Comparison of ENCODE assay signal across 8 cellular contexts in the genomic region with DNA sequence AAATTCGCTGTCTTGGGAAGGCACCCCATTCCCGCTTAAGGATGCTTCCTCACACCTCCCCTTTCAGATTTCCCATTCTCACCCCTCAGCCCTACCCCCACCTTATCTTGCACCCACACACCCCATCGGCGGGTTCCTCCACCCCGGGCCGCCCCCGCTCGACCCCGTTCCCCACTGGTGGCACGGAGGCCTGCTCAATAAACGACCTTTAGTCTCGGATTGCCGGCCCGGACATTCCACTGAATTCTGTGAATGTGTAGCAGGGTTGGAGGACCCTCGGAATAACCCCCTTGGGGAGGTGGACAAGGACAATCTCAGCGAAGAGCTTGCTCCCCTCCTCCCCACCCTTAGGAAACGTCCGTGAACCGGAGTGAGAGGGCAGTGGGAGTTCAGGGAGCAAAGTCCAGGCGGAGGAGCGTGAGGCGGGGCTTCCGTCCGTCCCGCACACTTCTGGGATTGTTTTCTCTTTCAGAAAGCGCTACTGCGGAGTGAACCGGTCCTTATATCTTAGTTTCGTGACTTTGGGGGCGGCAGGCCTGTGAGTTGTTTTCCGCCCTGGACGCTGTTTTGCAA. TPM values are rescaled to one million over a fixed set of nuclear protein-coding genes. Genes with fewer than 3 reads are reported as not detected.
A peak's percentile ranks its signal among the peaks of the same experiment; 100 is the strongest.
DNase-seq lines count a peak whose midpoint lies in the region; ATAC-seq and TF ChIP-seq lines count a peak whose summit lies in the region.

No MANE protein-coding gene starts in this region.

- TF ChIP-seq CTCF in breast epithelium (IDR thresholded peaks at IDR 0.05): no peak
- no peak for TF ChIP-seq CTCF in MCF 10A (IDR thresholded peaks at IDR 0.05; ENCODE audit: unreplicated experiment)
- TF ChIP-seq CTCF in chondrocyte (IDR thresholded peaks at IDR 0.05): no peak

- intact Hi-C loops in breast epithelium (cut with DNase I; ENCODE audit: low total_unique reads) (no loop called here), MCF 10A (cut with micrococcal nuclease) (no loop called here)

- CTCF ChIA-PET in MCF 10A (lab: Yijun Ruan, JAX): interaction anchor here (1.4 to 4.5 kb wide), 2 partner anchors 21 to 85 kb away, joined by 5 to 22 read pairs; no protein-coding TSS in a partner anchor

- H3K27ac ChIP-seq in breast epithelium: peak overlapping the region; percentile 76 to 89

- H3K27me3 ChIP-seq in breast epithelium (peaks cover 6 to 7% of the 10 kb centered on the region in 2 donors), mononuclear cell (ENCODE audit: insufficient read depth, low read length) (peaks cover 64% of the 10 kb centered on the region)

- H3K27me3 Mint-ChIP-seq in MCF 10A (ENCODE audit: insufficient read depth, unreplicated experiment) (peaks cover 16% of the 10 kb centered on the region), chondrocyte (ENCODE audit: low read depth) (peaks cover 22% of the 10 kb centered on the region)

- no peak overlapping the region for H3K4me3 Mint-ChIP-seq in MCF 10A (ENCODE audit: unreplicated experiment)
- H3K4me3 Mint-ChIP-seq in chondrocyte (ENCODE audit: unreplicated experiment): peak overlapping the region; percentile 71

- H3K9me3 ChIP-seq in breast epithelium (no peaks in the 10 kb centered on the region), mononuclear cell (ENCODE audit: low read depth, low read length) (no peaks in the 10 kb centered on the region)

- ATAC-seq in HG02981 (IDR thresholded peaks at IDR 0.05; ENCODE audit: unreplicated experiment) (no peak), HG02610 (IDR thresholded peaks at IDR 0.05; ENCODE audit: unreplicated experiment) (no peak)

- BruUV-seq in MCF 10A (replicated peaks; lab: Mats Ljungman, UMichigan): no TSS peak

- H3K27ac Mint-ChIP-seq in MCF 10A (ENCODE audit: low read depth, unreplicated experiment) (no peak overlapping the region), chondrocyte (ENCODE audit: unreplicated experiment) (no peak overlapping the region)

- H3K9me3 Mint-ChIP-seq in MCF 10A (ENCODE audit: unreplicated experiment): no peaks in the 10 kb centered on the region
- no peaks in the 10 kb centered on the region for H3K9me3 Mint-ChIP-seq in chondrocyte (ENCODE audit: low read depth)

- H3K4me1 ChIP-seq in breast epithelium: peaks cover 3 to 19% of the 10 kb centered on the region in 2 donors
- peaks cover 82% of the 10 kb centered on the region for H3K4me1 ChIP-seq in mononuclear cell (ENCODE audit: insufficient read depth, low read length)

- H3K4me3 ChIP-seq in breast epithelium (peak overlapping the region; percentile 56 to 72 (median 68)), mononuclear cell (ENCODE audit: low read length) (peak overlapping the region; percentile 45)

- H3K36me3 ChIP-seq in breast epithelium: no peaks in the 10 kb centered on the region

- peaks cover 49% of the 10 kb centered on the region for H3K36me3 Mint-ChIP-seq in MCF 10A (ENCODE audit: insufficient read depth, unreplicated experiment)
- H3K36me3 Mint-ChIP-seq in chondrocyte (ENCODE audit: low read depth): peaks cover 12% of the 10 kb centered on the region

- POLR2A ChIA-PET in MCF 10A (lab: Yijun Ruan, JAX): no interaction called here

- TF ChIP-seq POLR2A in breast epithelium (IDR thresholded peaks at IDR 0.05): no peak

- no peak for DNase-seq in breast epithelium (ENCODE audit: low spot score in 2 of 2)
- DNase-seq in MCF 10A (ENCODE audit: unreplicated experiment): no peak
- DNase-seq in chondrocyte (ENCODE audit: low spot score): no peak
- no peak for DNase-seq in NCI-H187 treated with DMSO at 0.1 percent for 48 hours (lab: John Stamatoyannopoulos, UW)
- DNase-seq in superior temporal gyrus (ENCODE audit: extremely low spot score): no peak

- H3K4me1 Mint-ChIP-seq in MCF 10A (ENCODE audit: insufficient read depth, unreplicated experiment): peaks cover 31% of the 10 kb centered on the region
- peaks cover 74% of the 10 kb centered on the region for H3K4me1 Mint-ChIP-seq in chondrocyte (ENCODE audit: low read depth)

RNA-seq across cellular contexts. Expression of gene LBX2, which starts 2.8 kb away (rescaled TPM):
- 1 to 10 TPM in 2 of 3 donors, under 1 TPM in 1; 0.29 to 4.6 (median 1.3) TPM for total RNA-seq in breast epithelium
- total RNA-seq in MCF 10A (2022): not detected in 2 replicates
- total RNA-seq in chondrocyte: 0.90 to 2.3 TPM (median 1.3 TPM) in 3 replicates
- total RNA-seq in mononuclear cell: 0.21 TPM

RNA-seq across cellular contexts. Expression of gene PCGF1, which starts 5.3 kb away (rescaled TPM):
- total RNA-seq in breast epithelium: 10 to 100 TPM; 18.3 to 20.3 (median 19.8) TPM
- 37.5 and 41.6 TPM in 2 replicates for total RNA-seq in MCF 10A (2022)
- total RNA-seq in chondrocyte: 26.1 to 30.7 TPM (median 30.0 TPM) in 3 replicates
- 12.1 TPM for total RNA-seq in mononuclear cell

RNA-seq across cellular contexts. Expression of gene TLX2, which starts 12.0 kb away (rescaled TPM):
- total RNA-seq in breast epithelium (not detected), MCF 10A (2022) (not detected in 2 replicates), chondrocyte (0.10 TPM in 1 of 3 replicates, not detected in the others), mononuclear cell (0.10 TPM)

RNA-seq across cellular contexts. Expression of gene TTC31, which starts 19.4 kb away (rescaled TPM):
- total RNA-seq in breast epithelium (10 to 100 TPM; 21.6 to 32.0 (median 27.8) TPM), MCF 10A (2022) (17.6 and 18.1 TPM in 2 replicates), chondrocyte (17.4 to 25.4 TPM (median 18.1 TPM) in 3 replicates), mononuclear cell (14.0 TPM)

RNA-seq across cellular contexts. Expression of gene CCDC142, which starts 19.4 kb away (rescaled TPM):
- total RNA-seq in breast epithelium (10 to 100 TPM; 10.6 to 38.0 (median 27.1) TPM), MCF 10A (2022) (10.1 and 16.4 TPM in 2 replicates), chondrocyte (12.7 to 21.9 TPM (median 13.3 TPM) in 3 replicates), mononuclear cell (8.3 TPM)
